ENCODE assay signal across 29 cellular contexts in genomic region chr9:130260816-130261765, GRCh38. TPM values are rescaled to one million over a fixed set of nuclear protein-coding genes. Genes with fewer than 3 reads are reported as not detected.
DNase-seq lines count a peak whose midpoint lies in the region; ATAC-seq and TF ChIP-seq lines count a peak whose summit lies in the region.
"Had no signal": no experiment of that assay in that cellular context is flagged by ENCODE, and none has a peak within 500 bp of the region (broad histone marks: within the 10 kb centered on the region; RNA-seq: fewer than 3 reads in every experiment).

No MANE protein-coding gene starts in this region.

- no peak for ATAC-seq in stimulated activated naive B cell treated with anti-CD40 and anti-IgM and Interleukin-4, amounts not matched to agents 10 μg/mL and 1 μg/mL and 100 μg/mL, for 72 hours (replicated peaks)
- ATAC-seq in HG03280 (IDR thresholded peaks at IDR 0.05; ENCODE audit: unreplicated experiment): no peak
- ATAC-seq: A549; activated CD4-positive, alpha-beta T cell treated with anti-CD3 and anti-CD28 coated beads for 36 hours; activated T-cell treated with anti-CD3 and anti-CD28 coated beads, Interleukin-2, amount 50 U/mL, for 4 hours; stimulated activated naive CD8-positive, alpha-beta T cell treated with anti-CD3 and anti-CD28 coated beads, Interleukin-15, Interleukin-2, amounts not matched to agents 100 U/mL and 50 U/mL, for 24 hours had no signal

- intact Hi-C loops in spleen (cut with DNase I; ENCODE audit: low total_unique reads): no loop called here

- peaks cover 59% of the 10 kb centered on the region for H3K27me3 Mint-ChIP-seq in chondrocyte (ENCODE audit: low read depth)
- H3K27me3 Mint-ChIP-seq in stimulated activated naive B cell treated with anti-CD40 and anti-IgM and Interleukin-4, amounts not matched to agents 10 μg/mL and 1 μg/mL and 100 μg/mL, for 72 hours: peaks cover 62 to 68% of the 10 kb centered on the region in 2 donors

- H3K36me3 ChIP-seq in mucosa of rectum (ENCODE audit: control insufficient read depth in 2 of 2, insufficient read depth in 2 of 2, low read length in 2 of 2): no peaks in the 10 kb centered on the region
- H3K36me3 ChIP-seq in spleen: no peaks in the 10 kb centered on the region
- H3K36me3 ChIP-seq: BE2C, thyroid gland had no signal

- H3K9me3 ChIP-seq in mucosa of rectum (ENCODE audit: control insufficient read depth in 2 of 2, low read length in 2 of 2): no peaks in the 10 kb centered on the region
- peaks cover 0 to 6% (median 0%) of the 10 kb centered on the region in 8 donors for H3K9me3 ChIP-seq in spleen
- H3K9me3 ChIP-seq: BE2C, thyroid gland had no signal

- no peak overlapping the region for H3K4me3 Mint-ChIP-seq in chondrocyte (ENCODE audit: unreplicated experiment)
- no peak overlapping the region for H3K4me3 Mint-ChIP-seq in stimulated activated naive B cell treated with anti-CD40 and anti-IgM and Interleukin-4, amounts not matched to agents 10 μg/mL and 1 μg/mL and 100 μg/mL, for 72 hours
- H3K4me3 Mint-ChIP-seq: activated CD4-positive, alpha-beta T cell treated with anti-CD3 and anti-CD28 coated beads for 36 hours; activated T-cell treated with anti-CD3 and anti-CD28 coated beads, Interleukin-2, amount 50 U/mL, for 4 hours; memory B cell; naive B cell; T-helper 1 cell treated with Interleukin-12 subunit alpha and Interleukin-12 subunit beta and Interleukin-4 antibody, amounts not matched to agents 30 μg/mL and 1 μg/mL, for 36 hours had no signal

- TF ChIP-seq POLR2A in spleen (IDR thresholded peaks at IDR 0.05): no peak

- DNase-seq in chondrocyte (ENCODE audit: low spot score) (peak; percentile 51), spleen (peak; percentile 50), NOMO-1 treated with DMSO at 0.1 percent for 48 hours (lab: John Stamatoyannopoulos, UW; ENCODE audit: unreplicated experiment) (no peak), NCI-H2107 (lab: John Stamatoyannopoulos, UW) (no peak)
- no peak for DNase-seq in stimulated activated naive B cell treated with anti-CD40 and anti-IgM and Interleukin-4, amounts not matched to agents 10 μg/mL and 1 μg/mL and 100 μg/mL, for 72 hours
- DNase-seq: activated CD4-positive, alpha-beta T cell treated with anti-CD3 and anti-CD28 coated beads for 36 hours; activated T-cell treated with anti-CD3 and anti-CD28 coated beads, Interleukin-2, amount 50 U/mL, for 4 hours; BE2C; cortex of kidney; GF-D8; Karpas-422; kidney glomerular epithelial cell; MV-4-11; naive B cell; NCI-H1694 treated with DMSO at 0.1 percent for 48 hours; NCI-H69; retina; stimulated activated CD4-positive, alpha-beta T cell treated with anti-CD3 and anti-CD28 coated beads, Interleukin-4, amount 100 ng/mL, for 4 hours; stimulated activated naive CD8-positive, alpha-beta T cell treated with anti-CD3 and anti-CD28 coated beads, Interleukin-15, Interleukin-2, amounts not matched to agents 100 U/mL and 50 U/mL, for 24 hours; thyroid gland had no signal

- peaks cover 1% of the 10 kb centered on the region for H3K4me1 Mint-ChIP-seq in chondrocyte (ENCODE audit: low read depth)
- H3K4me1 Mint-ChIP-seq in stimulated activated naive B cell treated with anti-CD40 and anti-IgM and Interleukin-4, amounts not matched to agents 10 μg/mL and 1 μg/mL and 100 μg/mL, for 72 hours: peaks cover 0 to 2% of the 10 kb centered on the region in 2 donors
- H3K4me1 Mint-ChIP-seq: activated CD4-positive, alpha-beta T cell treated with anti-CD3 and anti-CD28 coated beads for 36 hours; memory B cell had no signal

- no peak overlapping the region for H3K9ac ChIP-seq in mucosa of rectum (ENCODE audit: low read depth in 1 of 2, low read length in 2 of 2)

- no peak for TF ChIP-seq CTCF in C4-2B (conservative IDR thresholded peaks at IDR 0.05)
- no peak for TF ChIP-seq CTCF in chondrocyte (IDR thresholded peaks at IDR 0.05)
- no peak for TF ChIP-seq CTCF in spleen (IDR thresholded peaks at IDR 0.05 in 8 of 11, conservative IDR thresholded peaks at IDR 0.05 in 3 of 11)

- H3K4me1 ChIP-seq in mucosa of rectum (ENCODE audit: control insufficient read depth in 2 of 2, insufficient read depth in 2 of 2, low read length in 2 of 2): peaks cover 0 to 4% of the 10 kb centered on the region in 2 donors
- H3K4me1 ChIP-seq in spleen: peaks cover 0 to 10% (median 9%) of the 10 kb centered on the region in 6 donors
- H3K4me1 ChIP-seq: BE2C had no signal

- H3K4me3 ChIP-seq in mucosa of rectum (ENCODE audit: low read length in 2 of 2) (no peak overlapping the region), spleen (no peak overlapping the region)
- H3K4me3 ChIP-seq: A549, SK-N-MC, thyroid gland had no signal

- H3K27ac Mint-ChIP-seq in chondrocyte (ENCODE audit: unreplicated experiment): no peak overlapping the region
- H3K27ac Mint-ChIP-seq in stimulated activated naive B cell treated with anti-CD40 and anti-IgM and Interleukin-4, amounts not matched to agents 10 μg/mL and 1 μg/mL and 100 μg/mL, for 72 hours: no peak overlapping the region
- H3K27ac Mint-ChIP-seq: activated CD4-positive, alpha-beta T cell treated with anti-CD3 and anti-CD28 coated beads for 36 hours; memory B cell; T-helper 1 cell treated with Interleukin-12 subunit alpha and Interleukin-12 subunit beta and Interleukin-4 antibody, amounts not matched to agents 30 μg/mL and 1 μg/mL, for 36 hours had no signal

- WGBS in spleen, 5 donors: 78 to 82% (median 80%) methylated on average over 16 of the region's 16 CpGs

- H3K27me3 ChIP-seq in mucosa of rectum (ENCODE audit: control insufficient read depth in 2 of 2, insufficient read depth in 2 of 2, low read length in 2 of 2) (peaks cover 18 to 19% of the 10 kb centered on the region in 2 donors), spleen (replicated peaks in 1 of 7) (peaks cover 3 to 92% (median 38%) of the 10 kb centered on the region in 7 donors)
- H3K27me3 ChIP-seq: BE2C, thyroid gland had no signal

- H3K36me3 Mint-ChIP-seq in chondrocyte (ENCODE audit: low read depth): no peaks in the 10 kb centered on the region
- no peaks in the 10 kb centered on the region for H3K36me3 Mint-ChIP-seq in stimulated activated naive B cell treated with anti-CD40 and anti-IgM and Interleukin-4, amounts not matched to agents 10 μg/mL and 1 μg/mL and 100 μg/mL, for 72 hours
- H3K36me3 Mint-ChIP-seq: naive B cell had no signal

- H3K9me3 Mint-ChIP-seq in chondrocyte (ENCODE audit: low read depth): no peaks in the 10 kb centered on the region
- no peaks in the 10 kb centered on the region for H3K9me3 Mint-ChIP-seq in stimulated activated naive B cell treated with anti-CD40 and anti-IgM and Interleukin-4, amounts not matched to agents 10 μg/mL and 1 μg/mL and 100 μg/mL, for 72 hours
- H3K9me3 Mint-ChIP-seq: activated T-cell treated with anti-CD3 and anti-CD28 coated beads, Interleukin-2, amount 50 U/mL, for 4 hours; T-helper 1 cell treated with Interleukin-12 subunit alpha and Interleukin-12 subunit beta and Interleukin-4 antibody, amounts not matched to agents 30 μg/mL and 1 μg/mL, for 36 hours had no signal

- peak overlapping the region; percentile 7; the same call in 1 of the 2 replicates for H3K27ac ChIP-seq in C4-2B
- H3K27ac ChIP-seq in mucosa of rectum (ENCODE audit: low read depth in 2 of 2, low read length in 2 of 2): peak overlapping the region; percentile 34 to 46
- no peak overlapping the region for H3K27ac ChIP-seq in spleen
- H3K27ac ChIP-seq: A549, RWPE1, SK-N-MC, thyroid gland had no signal

RNA-seq across cellular contexts. Expression of gene HMCN2, which starts 4.5 kb away (rescaled TPM):
- total RNA-seq in chondrocyte (0.05 to 0.36 TPM (median 0.10 TPM) in 3 replicates), spleen (1 to 10 TPM in 2 of 7 donors, under 1 TPM in 5; 0.09 to 1.9 (median 0.67) TPM)
- polyA plus RNA-seq in spleen: 1 to 10 TPM in 2 of 3 donors, under 1 TPM in 1; 0.39 to 1.7 (median 1.4) TPM
- total RNA-seq: activated CD8-positive, alpha-beta memory T cell treated with anti-CD3 and anti-CD28 coated beads for 36 hours had no signal

Comparison
In these comparisons a context has a peak if more than half of its experiments do, and no peak if none do; other contexts are left out.
1. H3K27ac ChIP-seq: peak in C4-2B (single experiment) and mucosa of rectum (2 of 2); none in spleen (0 of 8).
2. DNase-seq: peak in chondrocyte (single experiment) and spleen (single experiment); none in NOMO-1 treated with DMSO at 0.1 percent for 48 hours (single experiment), stimulated activated naive B cell treated with anti-CD40 and anti-IgM and Interleukin-4, amounts not matched to agents 10 μg/mL and 1 μg/mL and 100 μg/mL, for 72 hours (single experiment) and NCI-H2107 (single experiment).